ENCODE assay signal across 8 cellular contexts in the genomic region with DNA sequence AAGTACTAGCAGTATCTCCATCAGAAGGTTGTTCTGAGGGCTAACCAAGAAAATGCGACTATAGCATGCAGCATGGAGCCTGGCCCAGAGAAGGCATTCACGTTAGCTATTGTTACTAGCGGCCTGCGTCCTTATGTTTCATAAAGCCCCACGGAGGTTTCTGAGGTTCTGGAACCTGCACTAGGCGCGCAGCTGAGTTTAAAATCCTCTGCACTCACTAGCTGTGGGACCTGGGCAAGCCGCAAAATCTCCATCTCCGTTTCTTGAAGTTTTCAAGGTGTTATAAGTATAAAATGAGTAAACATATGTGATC. TPM values are rescaled to one million over a fixed set of nuclear protein-coding genes. Genes with fewer than 3 reads are reported as not detected.
DNase-seq lines count a peak whose midpoint lies in the region; ATAC-seq and TF ChIP-seq lines count a peak whose summit lies in the region.

No MANE protein-coding gene starts in this region.

- no peaks in the 10 kb centered on the region for H3K36me3 ChIP-seq in PC-3 (ENCODE audit: low read depth, low read length)
- no peaks in the 10 kb centered on the region for H3K36me3 ChIP-seq in endocrine pancreas (ENCODE audit: control insufficient read depth, insufficient read depth, low read length)

- H2AFZ ChIP-seq in PC-3 (ENCODE audit: low read length) = peak overlapping the region; percentile 99

- POLR2A ChIA-PET in PC-3 (lab: Charles Lee; ENCODE audit: unreplicated experiment) = interaction anchor here (0.6 to 0.7 kb wide), 2 partner anchors 11 to 75 kb away, joined by 3 to 5 read pairs; no protein-coding TSS in a partner anchor

- H3K9ac ChIP-seq in PC-3 (ENCODE audit: low read length) = peak overlapping the region; percentile 75
- peak overlapping the region; percentile 90 for H3K9ac ChIP-seq in endocrine pancreas (ENCODE audit: control insufficient read depth, insufficient read depth, low read length)

- no peak for TF ChIP-seq CTCF in PC-3 (conservative IDR thresholded peaks at IDR 0.05; ENCODE audit: low read depth, low read length)
- TF ChIP-seq CTCF in nephron (IDR thresholded peaks at IDR 0.05; ENCODE audit: unreplicated experiment in 3 of 3) = no peak

- H3K4me3 Mint-ChIP-seq in nephron = peak overlapping the region; percentile 93 to 97 (median 94)

- no peaks in the 10 kb centered on the region for H3K36me3 Mint-ChIP-seq in nephron (ENCODE audit: low read depth)

- peaks cover 9% of the 10 kb centered on the region for H3K4me1 Mint-ChIP-seq in nephron

- H3K79me2 ChIP-seq in PC-3 (ENCODE audit: low read length) = peaks cover 39% of the 10 kb centered on the region

- H3K27ac ChIP-seq in PC-3 (ENCODE audit: low read length) = no peak overlapping the region

- DNase-seq in PC-3 = peak; percentile 4
- no peak for DNase-seq in amniotic stem cell (lab: John Stamatoyannopoulos, UW)
- no peak for DNase-seq in midbrain (lab: John Stamatoyannopoulos, UW)

- H3K27ac Mint-ChIP-seq in nephron = peak overlapping the region; percentile 61 to 85 (median 67)

- H3K4me1 ChIP-seq in PC-3 (ENCODE audit: insufficient read depth, low read length) = peaks cover 26% of the 10 kb centered on the region; the same call in 1 of the 2 replicates
- H3K4me1 ChIP-seq in endocrine pancreas (ENCODE audit: control insufficient read depth, insufficient read depth, low read length) = peaks cover 10% of the 10 kb centered on the region

- CTCF ChIA-PET in PC-3 (lab: Charles Lee) = no interaction called here

- H3F3A ChIP-seq in PC-3 (ENCODE audit: low read length, unreplicated experiment) = no peaks in the 10 kb centered on the region

- intact Hi-C loops in PC-3 (cut with micrococcal nuclease) = loop anchor here (2.0 kb wide), 1 partner anchor 63 kb away; no protein-coding TSS in a partner anchor

- H3K9me3 Mint-ChIP-seq in nephron = no peaks in the 10 kb centered on the region

- no peaks in the 10 kb centered on the region for H3K9me2 ChIP-seq in PC-3 (replicated peaks; ENCODE audit: low read length)

- H3K4me3 ChIP-seq in PC-3 (ENCODE audit: low read length) (peak overlapping the region; percentile 95), endocrine pancreas (ENCODE audit: control insufficient read depth, insufficient read depth, low read length) (peak overlapping the region; percentile 74)

- peak; percentile 10 for ATAC-seq in GM19328 (IDR thresholded peaks at IDR 0.05; ENCODE audit: unreplicated experiment)
- ATAC-seq in PC-3 = no peak; the same call in 1 of the 2 replicates
- no peak for ATAC-seq in GM19397 (IDR thresholded peaks at IDR 0.05; ENCODE audit: unreplicated experiment)
- no peak for ATAC-seq in GM19452 (IDR thresholded peaks at IDR 0.05; ENCODE audit: unreplicated experiment)

- 0 out of 2 replicates have a peak, but pooled peaks cover 3% of the 10 kb centered on the region for H4K20me1 ChIP-seq in PC-3 (ENCODE audit: low read length)

- H3K4me2 ChIP-seq in PC-3 (ENCODE audit: low read length) = peak overlapping the region; percentile 99

- BruUV-seq in PC-3 (replicated peaks; lab: Mats Ljungman, UMichigan) = no TSS peak

- H3K27me3 Mint-ChIP-seq in nephron (ENCODE audit: low read depth) = peaks cover 12% of the 10 kb centered on the region

- H3K9me3 ChIP-seq in PC-3 (ENCODE audit: low read length) = no peaks in the 10 kb centered on the region
- no peaks in the 10 kb centered on the region for H3K9me3 ChIP-seq in endocrine pancreas (ENCODE audit: control insufficient read depth, low read length)

- H3K27me3 ChIP-seq in PC-3 (ENCODE audit: low read length) = no peaks in the 10 kb centered on the region
- H3K27me3 ChIP-seq in endocrine pancreas (ENCODE audit: control insufficient read depth, insufficient read depth, low read length) = no peaks in the 10 kb centered on the region

RNA-seq across cellular contexts. Expression of a gene that starts 0.7 kb away (rescaled TPM):
- 20.9 and 26.7 TPM in 2 replicates for total RNA-seq in PC-3 (2014; rRNA removed)
